ENCODE assay signal across 1 cellular context in the genomic region with DNA sequence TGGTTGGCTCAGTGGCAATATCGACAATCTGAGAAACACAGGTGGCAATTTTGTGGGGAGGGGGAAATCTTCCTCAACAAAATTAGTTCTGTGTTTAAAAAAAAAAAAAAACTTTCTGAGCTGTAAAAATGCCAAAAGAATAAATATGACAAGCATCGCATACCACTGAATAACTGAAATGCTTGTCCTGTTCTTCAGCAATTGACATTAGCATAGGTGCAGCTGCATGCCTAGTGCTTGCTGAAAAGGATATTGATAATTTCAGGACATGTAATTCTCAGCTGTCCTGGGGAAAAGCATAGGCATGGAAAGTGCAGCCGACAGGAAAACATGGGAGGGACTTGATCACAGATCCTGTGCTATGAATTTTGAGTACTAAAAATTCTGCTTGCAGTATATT.
TF ChIP-seq lines count a peak whose summit lies in the region.

No MANE protein-coding gene starts in this region.

TF ChIP-seq in IMR-90, 13 proteins besides CTCF, POLR2A, EP300 and RAD21:
- TF ChIP-seq SMC3 (IDR thresholded peaks at IDR 0.05; ENCODE audit: low read depth, low read length) (no peak), MAZ (IDR thresholded peaks at IDR 0.05; ENCODE audit: borderline replicate concordance, low read depth, low read length) (no peak), MAFK (IDR thresholded peaks at IDR 0.05; ENCODE audit: low read depth, low read length) (no peak), RFX5 (IDR thresholded peaks at IDR 0.05; ENCODE audit: low read depth, low read length) (no peak), NFE2L2 (IDR thresholded peaks at IDR 0.05; ENCODE audit: low read depth, low read length) (no peak), RCOR1 (IDR thresholded peaks at IDR 0.05; ENCODE audit: insufficient replicate concordance, low read length) (no peak)
- TF ChIP-seq, protein P1, sequence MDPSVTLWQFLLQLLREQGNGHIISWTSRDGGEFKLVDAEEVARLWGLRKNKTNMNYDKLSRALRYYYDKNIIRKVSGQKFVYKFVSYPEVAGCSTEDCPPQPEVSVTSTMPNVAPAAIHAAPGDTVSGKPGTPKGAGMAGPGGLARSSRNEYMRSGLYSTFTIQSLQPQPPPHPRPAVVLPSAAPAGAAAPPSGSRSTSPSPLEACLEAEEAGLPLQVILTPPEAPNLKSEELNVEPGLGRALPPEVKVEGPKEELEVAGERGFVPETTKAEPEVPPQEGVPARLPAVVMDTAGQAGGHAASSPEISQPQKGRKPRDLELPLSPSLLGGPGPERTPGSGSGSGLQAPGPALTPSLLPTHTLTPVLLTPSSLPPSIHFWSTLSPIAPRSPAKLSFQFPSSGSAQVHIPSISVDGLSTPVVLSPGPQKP (IDR thresholded peaks at IDR 0.05; ENCODE audit: borderline replicate concordance, low read depth, low read length) = no peak
